In the genomic region with DNA sequence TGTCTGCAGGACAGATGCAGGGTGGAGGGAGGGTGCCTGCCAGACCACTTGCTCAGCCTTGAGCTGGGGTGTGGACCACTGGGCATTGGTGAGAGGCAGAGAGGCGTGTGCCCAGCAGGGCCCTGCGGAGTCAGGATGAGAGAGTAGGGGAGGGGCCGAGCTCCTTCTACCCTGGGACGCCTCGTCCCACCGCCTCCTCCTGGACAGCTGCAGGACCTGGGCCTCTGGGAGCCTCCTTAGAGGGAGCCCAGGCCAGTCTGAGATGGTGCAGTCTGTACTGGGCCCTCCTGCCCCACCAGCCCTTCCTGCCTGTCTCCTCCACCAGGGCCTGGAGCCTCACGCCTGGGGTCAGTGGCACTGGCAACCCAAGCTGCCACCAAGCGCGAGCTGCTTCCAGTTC, we compare ENCODE assay signal across 17 cellular contexts. TPM values are rescaled to one million over a fixed set of nuclear protein-coding genes. Genes with fewer than 3 reads are reported as not detected.
DNase-seq lines count a peak whose midpoint lies in the region; ATAC-seq, FAIRE-seq and TF ChIP-seq lines count a peak whose summit lies in the region.
"Had no signal": no experiment of that assay in that cellular context is flagged by ENCODE, and none has a peak within 500 bp of the region (broad histone marks: within the 10 kb centered on the region; RNA-seq: fewer than 3 reads in every experiment).

No MANE protein-coding gene starts in this region.

- WGBS in HepG2 (ENCODE audit: low lambda C conversion rate) = 9% methylated on average over 7 of the region's 9 CpGs
- 47% methylated on average over 8 of the region's 9 CpGs for WGBS in right lobe of liver (ENCODE audit: insufficient coverage, low coverage, low lambda C conversion rate, missing lambda C conversion rate)
- WGBS in K562 (ENCODE audit: insufficient coverage, low coverage, missing lambda C conversion rate) = 29% methylated on average over 9 of the region's 9 CpGs

- H3K27ac Mint-ChIP-seq in progenitor cell of endocrine pancreas = peak overlapping the region; percentile 77
- H3K27ac Mint-ChIP-seq: CD8-positive, alpha-beta T cell had no signal

- H3K9me3 Mint-ChIP-seq in progenitor cell of endocrine pancreas (ENCODE audit: low read depth) = no peaks in the 10 kb centered on the region
- H3K9me3 Mint-ChIP-seq: CD8-positive, alpha-beta T cell had no signal

- no peak overlapping the region for H3K4me3 Mint-ChIP-seq in progenitor cell of endocrine pancreas (ENCODE audit: low read depth)
- H3K4me3 Mint-ChIP-seq: CD8-positive, alpha-beta T cell had no signal

- TF ChIP-seq POLR2A in HepG2 (IDR thresholded peaks at IDR 0.05; ENCODE audit: insufficient read depth in 1 of 2, low read depth in 2 of 2, low read length in 2 of 2) = no peak
- TF ChIP-seq POLR2A in right lobe of liver (IDR thresholded peaks at IDR 0.05) = no peak
- no peak for TF ChIP-seq POLR2A in K562 (conservative IDR thresholded peaks at IDR 0.05)

- POLR2A ChIA-PET in HepG2 (lab: Yijun Ruan, JAX) (no interaction called here), K562 (lab: Yijun Ruan, JAX) (interaction anchor here (1.5 kb wide), 1 partner anchor 10 kb away, joined by 3 read pairs; no protein-coding TSS in a partner anchor)

- in situ Hi-C loops in HepG2 (cut with HindIII; ENCODE audit: extremely low pct_ligation_motif_present, low pct_unique_long_range_greater_than_20kb) (no loop called here), K562 (cut with MboI) (no loop called here)

- DNase-seq in HepG2 (ENCODE audit: low spot score) (no peak), right lobe of liver (no peak), K562 (ENCODE audit: extremely low read depth in 1 of 4, low spot score in 3 of 4) (no peak), progenitor cell of endocrine pancreas (ENCODE audit: low spot score, unreplicated experiment) (no peak), WERI-Rb-1 (no peak), nucleus accumbens (lab: John Stamatoyannopoulos, UW) (no peak)
- DNase-seq: AML-193; Calu3; CD8-positive, alpha-beta T cell; DMS79 treated with DMSO at 0.1 percent for 48 hours; GF-D8; GOT3 had no signal

- no peak overlapping the region for H2AFZ ChIP-seq in HepG2 (ENCODE audit: low read length)
- H2AFZ ChIP-seq in K562 (ENCODE audit: low read depth, low read length) = no peak overlapping the region

- no peak overlapping the region for H3K27ac ChIP-seq in HepG2 (ENCODE audit: extremely low read length, insufficient read depth, low read length)
- H3K27ac ChIP-seq in right lobe of liver = no peak overlapping the region
- H3K27ac ChIP-seq in K562 (ENCODE audit: extremely low read depth, low read depth, low read length) = no peak overlapping the region
- no peak overlapping the region for H3K27ac ChIP-seq in WERI-Rb-1
- H3K27ac ChIP-seq: 22Rv1; A549; BLaER1 treated with 17β-estradiol and CSF1 and Interleukin-3, amounts not matched to agents 10 nM and 100 nM had no signal

- no peak for TF ChIP-seq CTCF in HepG2 (CRISPR knock-in tag; IDR thresholded peaks at IDR 0.05)
- no peak for TF ChIP-seq CTCF in right lobe of liver (IDR thresholded peaks at IDR 0.05)
- no peak for TF ChIP-seq CTCF in K562 (IDR thresholded peaks at IDR 0.05 in 2 of 3, conservative IDR thresholded peaks at IDR 0.05 in 1 of 3; ENCODE audit: insufficient read depth in 2 of 3, low read depth in 1 of 3, low read length in 3 of 3)
- no peak for TF ChIP-seq CTCF in progenitor cell of endocrine pancreas (IDR thresholded peaks at IDR 0.05; ENCODE audit: unreplicated experiment)
- TF ChIP-seq CTCF in WERI-Rb-1 (IDR thresholded peaks at IDR 0.05; ENCODE audit: low read depth, low read length) = no peak

- H3K4me3 ChIP-seq in HepG2 (replicated peaks in 1 of 3; ENCODE audit: insufficient read depth in 1 of 3, low read depth in 2 of 3, low read length in 3 of 3) (no peak overlapping the region), right lobe of liver (no peak overlapping the region), K562 (no peak overlapping the region), WERI-Rb-1 (ENCODE audit: low read depth, low read length) (no peak overlapping the region)
- H3K4me3 ChIP-seq: A549; BLaER1 treated with 17β-estradiol and CSF1 and Interleukin-3, amounts not matched to agents 10 nM and 100 nM; HAP-1 had no signal

- H3K4me2 ChIP-seq in HepG2 (ENCODE audit: low read depth, low read length) (no peak overlapping the region), K562 (ENCODE audit: insufficient read depth, low read length) (no peak overlapping the region)
- H3K4me2 ChIP-seq: A549 had no signal

- no peaks in the 10 kb centered on the region for H3K4me1 Mint-ChIP-seq in progenitor cell of endocrine pancreas (ENCODE audit: low read depth)

- H3K9me3 ChIP-seq in HepG2 (ENCODE audit: low read length) (no peaks in the 10 kb centered on the region), right lobe of liver (no peaks in the 10 kb centered on the region), K562 (replicated peaks; ENCODE audit: control insufficient read depth, insufficient read depth, low read depth, low read length) (no peaks in the 10 kb centered on the region), WERI-Rb-1 (ENCODE audit: severe bottlenecking) (no peaks in the 10 kb centered on the region)
- H3K9me3 ChIP-seq: A549; BLaER1 treated with 17β-estradiol and CSF1 and Interleukin-3, amounts not matched to agents 10 nM and 100 nM; HAP-1 had no signal

- H3K27me3 ChIP-seq in HepG2 (ENCODE audit: control insufficient read depth in 1 of 2, insufficient read depth in 2 of 2, low read length in 2 of 2) (peaks cover 37 to 90% of the 10 kb centered on the region in 2 experiments), right lobe of liver (no peaks in the 10 kb centered on the region), K562 (ENCODE audit: control insufficient read depth in 2 of 2, insufficient read depth in 2 of 2, low read length in 2 of 2) (peaks cover 0 to 33% of the 10 kb centered on the region in 2 experiments; a peak in 2 of 5 replicates), WERI-Rb-1 (ENCODE audit: insufficient read depth, low read depth, severe bottlenecking) (no peaks in the 10 kb centered on the region)
- H3K27me3 ChIP-seq: BLaER1 treated with 17β-estradiol and CSF1 and Interleukin-3, amounts not matched to agents 10 nM and 100 nM had no signal

- no peaks in the 10 kb centered on the region for H3K36me3 Mint-ChIP-seq in progenitor cell of endocrine pancreas (ENCODE audit: insufficient read depth)
- H3K36me3 Mint-ChIP-seq: CD8-positive, alpha-beta T cell had no signal

- H3K4me1 ChIP-seq in HepG2 (ENCODE audit: insufficient read depth, low read length) (peaks cover 3% of the 10 kb centered on the region; the same call in 1 of the 2 replicates), right lobe of liver (no peaks in the 10 kb centered on the region), K562 (replicated peaks in 1 of 2; ENCODE audit: control insufficient read depth in 2 of 2, insufficient read depth in 2 of 2, low read length in 2 of 2) (peaks cover 0 to 69% of the 10 kb centered on the region in 2 experiments; a peak in 3 of 5 replicates)
- H3K4me1 ChIP-seq: HAP-1 had no signal

- no peaks in the 10 kb centered on the region for H3K79me2 ChIP-seq in HepG2 (ENCODE audit: insufficient read depth, low read length)
- H3K79me2 ChIP-seq in K562 (ENCODE audit: control insufficient read depth, insufficient read depth, low read length) = no peaks in the 10 kb centered on the region

- H3K36me3 ChIP-seq in HepG2 (replicated peaks in 1 of 2; ENCODE audit: control insufficient read depth in 1 of 2, insufficient read depth in 2 of 2, low read length in 2 of 2) = no peaks in the 10 kb centered on the region
- no peaks in the 10 kb centered on the region for H3K36me3 ChIP-seq in right lobe of liver
- H3K36me3 ChIP-seq in K562 (ENCODE audit: control insufficient read depth, insufficient read depth, low read length) = no peaks in the 10 kb centered on the region
- H3K36me3 ChIP-seq in WERI-Rb-1 = no peaks in the 10 kb centered on the region
- H3K36me3 ChIP-seq: BLaER1 treated with 17β-estradiol and CSF1 and Interleukin-3, amounts not matched to agents 10 nM and 100 nM; HAP-1 had no signal

- no peak for TF ChIP-seq EP300 in HepG2 (IDR thresholded peaks at IDR 0.05; ENCODE audit: low read depth in 2 of 2, low read length in 2 of 2)
- TF ChIP-seq EP300 in HepG2 (CRISPR knock-in tag; IDR thresholded peaks at IDR 0.05; ENCODE audit: borderline replicate concordance) = no peak
- no peak for TF ChIP-seq EP300 in K562 (IDR thresholded peaks at IDR 0.05; ENCODE audit: low read length)

- no peaks in the 10 kb centered on the region for H3K9me1 ChIP-seq in K562 (ENCODE audit: control insufficient read depth, insufficient read depth, low read length)

- no peak overlapping the region for H3K9ac ChIP-seq in HepG2 (ENCODE audit: insufficient read depth, low read depth, low read length)
- H3K9ac ChIP-seq in K562 (ENCODE audit: insufficient read depth in 1 of 2, low read depth in 2 of 2, low read length in 2 of 2) = no peak overlapping the region; a peak in 1 of 4 replicates

- TF ChIP-seq RAD21 in HepG2 (CRISPR knock-in tag; IDR thresholded peaks at IDR 0.05) (no peak), K562 (CRISPR knock-in tag; conservative IDR thresholded peaks at IDR 0.05 in 1 of 2, IDR thresholded peaks at IDR 0.05 in 1 of 2) (no peak)

- BruUV-seq in HepG2 (replicated peaks; lab: Mats Ljungman, UMichigan) (no TSS peak), K562 (replicated peaks; lab: Mats Ljungman, UMichigan) (no TSS peak)

- no peak for ATAC-seq in HepG2
- no peak for ATAC-seq in right lobe of liver
- ATAC-seq in K562 = peak; percentile 58
- ATAC-seq in HG03442 (IDR thresholded peaks at IDR 0.05; ENCODE audit: unreplicated experiment) = no peak
- ATAC-seq: CD8-positive, alpha-beta T cell had no signal

- CTCF ChIA-PET in HepG2 (lab: Yijun Ruan, JAX; ENCODE audit: low intra/inter-chr PET ratio, low total read pairs) (no interaction called here), K562 (lab: Yijun Ruan, JAX; ENCODE audit: low intra/inter-chr PET ratio) (no interaction called here)

- H4K20me1 ChIP-seq in HepG2 (ENCODE audit: insufficient read depth, low read length) = no peaks in the 10 kb centered on the region
- 0 out of 2 replicates have a peak, but pooled peaks cover 3% of the 10 kb centered on the region for H4K20me1 ChIP-seq in K562 (replicated peaks; ENCODE audit: control insufficient read depth, insufficient read depth, low read length)
- H4K20me1 ChIP-seq: BLaER1 treated with 17β-estradiol and CSF1 and Interleukin-3, amounts not matched to agents 10 nM and 100 nM had no signal

- intact Hi-C loops in HepG2 (cut with micrococcal nuclease; ENCODE audit: unreplicated experiment) (no loop called here), right lobe of liver (cut with DNase I) (no loop called here), K562 (cut with micrococcal nuclease) (no loop called here)

- no peak for FAIRE-seq in HepG2 (lab: Jason Lieb, UNC)
- no peak for FAIRE-seq in K562 (lab: Jason Lieb, UNC)
- FAIRE-seq: A549 had no signal

- peaks cover 18% of the 10 kb centered on the region for H3K27me3 Mint-ChIP-seq in progenitor cell of endocrine pancreas

RNA-seq across cellular contexts. Expression of a gene that starts 35.9 kb away (rescaled TPM):
- 23.5 and 30.6 TPM in 2 replicates for total RNA-seq in HepG2 (2016; rRNA removed; fragmentation: Illumina TruSeq; extraction: Trizol)
- 13.8 and 14.5 TPM in 2 replicates for total RNA-seq in HepG2 (2016; cell fraction: cytosol; rRNA removed; fragmentation: Illumina TruSeq; extraction: Trizol; ENCODE audit: low read depth)
- 22.1 and 29.1 TPM in 2 replicates for total RNA-seq in HepG2 (2016; cell fraction: insoluble cytoplasmic fraction; rRNA removed; fragmentation: Illumina TruSeq; extraction: Trizol)
- total RNA-seq in HepG2 (2016; cell fraction: membrane; rRNA removed; fragmentation: Illumina TruSeq; extraction: Trizol) = 23.0 and 24.3 TPM in 2 replicates
- total RNA-seq in HepG2 (2016; cell fraction: nucleus; rRNA removed; fragmentation: Illumina TruSeq; extraction: Trizol) = 19.3 and 21.6 TPM in 2 replicates
- 14.9 and 16.5 TPM in 2 replicates for polyA plus RNA-seq in HepG2 (2011; rRNA removed)
- 11.3 and 15.5 TPM in 2 replicates for polyA plus RNA-seq in HepG2 (2011; cell fraction: cytosol; rRNA removed)
- 31.3 and 34.0 TPM in 2 replicates for polyA plus RNA-seq in HepG2 (2011; cell fraction: nucleus; rRNA removed)
- 16.6 and 17.2 TPM in 2 replicates for polyA plus RNA-seq in HepG2 (2012)
- polyA plus RNA-seq in HepG2 (2016; cell fraction: cytosol; fragmentation: Illumina TruSeq; extraction: Trizol; ENCODE audit: low read depth) = 6.9 and 9.7 TPM in 2 replicates
- 21.8 and 22.0 TPM in 2 replicates for polyA plus RNA-seq in HepG2 (2016; cell fraction: insoluble cytoplasmic fraction; fragmentation: Illumina TruSeq; extraction: Trizol; ENCODE audit: low read depth)
- 11.2 and 13.0 TPM in 2 replicates for polyA plus RNA-seq in HepG2 (2016; cell fraction: membrane; fragmentation: Illumina TruSeq; extraction: Trizol; ENCODE audit: low read depth)
- polyA plus RNA-seq in HepG2 (2016; cell fraction: nucleus; fragmentation: Illumina TruSeq; extraction: Trizol; ENCODE audit: insufficient read depth, low read depth) = 37.2 and 38.9 TPM in 2 replicates
- polyA minus RNA-seq in HepG2 (2011; rRNA and poly(A)+ RNA removed; ENCODE audit: low replicate concordance) = 46.7 and 47.0 TPM in 2 replicates
- 22.4 and 32.0 TPM in 2 replicates for polyA minus RNA-seq in HepG2 (2011; cell fraction: cytosol; rRNA and poly(A)+ RNA removed)
- 35.9 and 36.8 TPM in 2 replicates for polyA minus RNA-seq in HepG2 (2011; cell fraction: nucleus; rRNA and poly(A)+ RNA removed)
- total RNA-seq in right lobe of liver = 10 to 100 TPM; 20.2 to 33.6 (median 29.4) TPM
- total RNA-seq in K562 (2011; cell fraction: chromatin; rRNA removed; ENCODE audit: low replicate concordance) = 55.6 and 73.7 TPM in 2 replicates
- 44.2 and 45.9 TPM in 2 replicates for total RNA-seq in K562 (2011; cell fraction: nucleolus; rRNA removed)
- total RNA-seq in K562 (2011; cell fraction: nucleoplasm; rRNA removed) = 35.3 and 39.0 TPM in 2 replicates
- 28.5 and 37.0 TPM in 2 replicates for total RNA-seq in K562 (2014; rRNA removed)
- 14.0 and 14.6 TPM in 2 replicates for total RNA-seq in K562 (2014; rRNA removed; fragmentation: Illumina TruSeq; extraction: Trizol)
- 14.5 and 16.9 TPM in 2 replicates for total RNA-seq in K562 (2015; rRNA removed; fragmentation: Illumina TruSeq; extraction: Trizol)
- total RNA-seq in K562 (2021) = 31.7 and 32.8 TPM in 2 replicates
- 14.9 and 15.9 TPM in 2 replicates for polyA plus RNA-seq in K562 (2011; rRNA removed)
- 12.9 and 34.5 TPM in 2 replicates for polyA plus RNA-seq in K562 (2011; cell fraction: cytosol; rRNA removed)
- polyA plus RNA-seq in K562 (2011; cell fraction: nucleus; rRNA removed) = 22.1 and 40.2 TPM in 2 replicates
- polyA plus RNA-seq in K562 (2012) = 16.9 and 29.2 TPM in 2 replicates
- 14.7 and 21.0 TPM in 2 replicates for polyA plus RNA-seq in K562 (2014; fragmentation: Illumina TruSeq; extraction: Trizol)
- polyA plus RNA-seq in K562 (2014; fragmentation: Nextera tagmentation; extraction: Ambion mirVana) = 1 to 10 TPM in 1 of 2 experiments, under 1 TPM in 1; 0.77 to 1.9 TPM
- polyA plus RNA-seq in K562 (2014; rRNA removed) = 27.3 and 29.8 TPM in 2 replicates
- polyA minus RNA-seq in K562 (2011; rRNA and poly(A)+ RNA removed) = 16.2 and 17.6 TPM in 2 replicates
- polyA minus RNA-seq in K562 (2011; cell fraction: cytosol; rRNA and poly(A)+ RNA removed) = 40.6 and 53.1 TPM in 2 replicates
- 21.0 and 22.3 TPM in 2 replicates for polyA minus RNA-seq in K562 (2011; cell fraction: nucleus; rRNA and poly(A)+ RNA removed)
- total RNA-seq in progenitor cell of endocrine pancreas = 25.2 and 31.3 TPM in 2 replicates
